In the genomic region with DNA sequence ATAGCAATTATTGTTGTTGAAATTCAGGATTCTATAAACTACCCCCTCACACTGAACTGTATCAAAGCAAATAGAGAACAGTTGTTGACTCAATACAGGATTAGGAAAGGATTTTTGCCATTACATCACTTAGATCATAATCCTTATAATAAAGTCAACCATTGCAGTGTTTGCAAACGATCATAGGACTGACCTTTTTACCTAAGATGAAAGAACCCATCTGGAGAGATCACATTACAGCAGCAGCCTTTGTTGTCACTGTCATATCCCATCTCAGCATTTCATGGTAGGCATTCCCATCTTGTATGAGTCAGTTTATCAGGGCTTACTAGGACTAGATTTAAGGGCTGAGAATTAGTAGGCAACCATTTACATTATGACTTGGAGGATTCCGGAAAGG, we compare ENCODE assay signal across 16 cellular contexts.
DNase-seq lines count a peak whose midpoint lies in the region; ATAC-seq and TF ChIP-seq lines count a peak whose summit lies in the region.
"Had no signal": no experiment of that assay in that cellular context is flagged by ENCODE, and none has a peak within 500 bp of the region (broad histone marks: within the 10 kb centered on the region; RNA-seq: fewer than 3 reads in every experiment).

No MANE protein-coding gene starts in this region.

- no peak for TF ChIP-seq EP300 in ovary (IDR thresholded peaks at IDR 0.05)

- TF ChIP-seq CTCF in ovary (IDR thresholded peaks at IDR 0.05) = no peak
- no peak for TF ChIP-seq CTCF in Calu3 (IDR thresholded peaks at IDR 0.05; ENCODE audit: unreplicated experiment)

- 51 to 56% (median 53%) methylated on average over 2 of the region's 2 CpGs for WGBS in ovary, 3 donors

- CTCF ChIA-PET in Calu3 (lab: Charles Lee) = no interaction called here

- DNase-seq in HCEC 1CT (peak; percentile 73), NCI-H2081 treated with DMSO at 0.1 percent for 48 hours (lab: John Stamatoyannopoulos, UW) (peak; percentile 62), SJCRH30 (peak; percentile 74 to 95), left kidney (ENCODE audit: low read depth, low spot score) (peak; percentile 20), AG08395 (ENCODE audit: low spot score) (no peak), ovary (no peak), Calu3 (no peak)
- DNase-seq: activated CD4-positive, alpha-beta T cell treated with anti-CD3 and anti-CD28 coated beads, Interleukin-2, amount 10 ng/mL, durations not matched to agents 7 days and 5 days; activated T-cell treated with anti-CD3 and anti-CD28 coated beads, Interleukin-2, amount 50 U/mL, for 48 hours; endodermal cell; heart right ventricle; sigmoid colon had no signal

- no peaks in the 10 kb centered on the region for H3K27me3 Mint-ChIP-seq in Calu3 (ENCODE audit: unreplicated experiment)
- H3K27me3 Mint-ChIP-seq: activated CD4-positive, alpha-beta T cell treated with anti-CD3 and anti-CD28 coated beads, Interleukin-2, amount 10 ng/mL, durations not matched to agents 7 days and 5 days had no signal

- no peak overlapping the region for H3K4me3 ChIP-seq in SJCRH30
- no peak overlapping the region for H3K4me3 ChIP-seq in ovary
- H3K4me3 ChIP-seq: ascending aorta; BLaER1 treated with 17β-estradiol and CSF1 and Interleukin-3, amounts not matched to agents 10 nM and 100 nM; heart right ventricle; sigmoid colon had no signal

- H3K36me3 Mint-ChIP-seq in Calu3 (ENCODE audit: insufficient read depth, unreplicated experiment) = no peaks in the 10 kb centered on the region

- H3K4me1 Mint-ChIP-seq in Calu3 (ENCODE audit: low read depth, unreplicated experiment) = no peaks in the 10 kb centered on the region
- H3K4me1 Mint-ChIP-seq: activated CD4-positive, alpha-beta T cell treated with anti-CD3 and anti-CD28 coated beads, Interleukin-2, amount 10 ng/mL, durations not matched to agents 7 days and 5 days; endodermal cell had no signal

- peaks cover 8% of the 10 kb centered on the region for H3K9me3 Mint-ChIP-seq in Calu3 (ENCODE audit: low read depth, unreplicated experiment)

- H3K9me3 ChIP-seq in SJCRH30 (replicated peaks) (peaks cover 11% of the 10 kb centered on the region), ovary (no peaks in the 10 kb centered on the region)

- no peak for ATAC-seq in GM21576 (IDR thresholded peaks at IDR 0.05; ENCODE audit: unreplicated experiment)
- ATAC-seq: heart right ventricle had no signal

- no peaks in the 10 kb centered on the region for H3K27me3 ChIP-seq in SJCRH30
- no peaks in the 10 kb centered on the region for H3K27me3 ChIP-seq in ovary
- H3K27me3 ChIP-seq: ascending aorta; BLaER1 treated with 17β-estradiol and CSF1 and Interleukin-3, amounts not matched to agents 10 nM and 100 nM; heart right ventricle; sigmoid colon had no signal

- intact Hi-C loops in ovary (cut with DNase I) (no loop called here), Calu3 (cut with micrococcal nuclease; ENCODE audit: unreplicated experiment) (no loop called here)

- H3K4me1 ChIP-seq in SJCRH30 (peaks cover 22% of the 10 kb centered on the region), ovary (ENCODE audit: insufficient read depth) (no peaks in the 10 kb centered on the region)
- H3K4me1 ChIP-seq: ascending aorta; BLaER1 treated with 17β-estradiol and CSF1 and Interleukin-3, amounts not matched to agents 10 nM and 100 nM; heart right ventricle; sigmoid colon had no signal

- no peak overlapping the region for H3K4me3 Mint-ChIP-seq in Calu3 (ENCODE audit: low read depth, unreplicated experiment)
- H3K4me3 Mint-ChIP-seq: activated CD4-positive, alpha-beta T cell treated with anti-CD3 and anti-CD28 coated beads, Interleukin-2, amount 10 ng/mL, durations not matched to agents 7 days and 5 days; endodermal cell; T-helper 1 cell treated with Interleukin-12 subunit alpha and Interleukin-12 subunit beta and Interleukin-4 antibody, amounts not matched to agents 30 μg/mL and 1 μg/mL, for 36 hours had no signal

- BruUV-seq in Calu3 (replicated peaks; lab: Mats Ljungman, UMichigan) = no TSS peak

- H3K27ac ChIP-seq in SJCRH30 (peak overlapping the region; percentile 50), ovary (no peak overlapping the region)
- H3K27ac ChIP-seq: ascending aorta; BLaER1 treated with 17β-estradiol and CSF1 and Interleukin-3, amounts not matched to agents 10 nM and 100 nM; heart right ventricle; sigmoid colon had no signal

- H3K36me3 ChIP-seq in SJCRH30 (no peaks in the 10 kb centered on the region), ovary (no peaks in the 10 kb centered on the region)
- H3K36me3 ChIP-seq: ascending aorta; BLaER1 treated with 17β-estradiol and CSF1 and Interleukin-3, amounts not matched to agents 10 nM and 100 nM; sigmoid colon had no signal

- no peak overlapping the region for H3K27ac Mint-ChIP-seq in Calu3 (ENCODE audit: unreplicated experiment)
- H3K27ac Mint-ChIP-seq: activated CD4-positive, alpha-beta T cell treated with anti-CD3 and anti-CD28 coated beads, Interleukin-2, amount 10 ng/mL, durations not matched to agents 7 days and 5 days; endodermal cell; T-helper 1 cell treated with Interleukin-12 subunit alpha and Interleukin-12 subunit beta and Interleukin-4 antibody, amounts not matched to agents 30 μg/mL and 1 μg/mL, for 36 hours had no signal

- no peak for TF ChIP-seq POLR2A in ovary (IDR thresholded peaks at IDR 0.05)

Comparison
In these comparisons a context has a peak if more than half of its experiments do, and no peak if none do; other contexts are left out.
1. DNase-seq: peak in HCEC 1CT (single experiment), NCI-H2081 treated with DMSO at 0.1 percent for 48 hours (single experiment), SJCRH30 (2 of 2) and left kidney (single experiment); none in AG08395 (single experiment), ovary (0 of 5) and Calu3 (single experiment).